ENCODE assay signal across 8 cellular contexts in genomic region chr5:115169392-115170127, GRCh38. TPM values are rescaled to one million over a fixed set of nuclear protein-coding genes. Genes with fewer than 3 reads are reported as not detected.
A peak's percentile ranks its signal among the peaks of the same experiment; 100 is the strongest.
DNase-seq lines count a peak whose midpoint lies in the region; ATAC-seq and TF ChIP-seq lines count a peak whose summit lies in the region.

TRIM36 (minus strand) TSS chr5:115169908; CDS start chr5:115169634, 274 bp downstream.

- H4K20me1 ChIP-seq in IMR-90 (ENCODE audit: insufficient read depth, low read length): no peaks in the 10 kb centered on the region

- no peak within 1 kb of the TSS for H3K56ac ChIP-seq in IMR-90 (ENCODE audit: extremely low read depth, insufficient read depth, low read length)

- peaks cover 91% of the 10 kb centered on the region for H3K27me3 Mint-ChIP-seq in activated T-cell treated with anti-CD3 and anti-CD28 coated beads, Interleukin-2, amount 50 U/mL, for 24 hours

- H3K9me3 Mint-ChIP-seq in activated T-cell treated with anti-CD3 and anti-CD28 coated beads, Interleukin-2, amount 50 U/mL, for 24 hours: peaks cover 11% of the 10 kb centered on the region

- in situ Hi-C loops in IMR-90 (cut with MboI; ENCODE audit: low sequenced_read_pairs): no loop called here

- POLR2A ChIA-PET in IMR-90 (lab: Charles Lee; ENCODE audit: unreplicated experiment): no interaction called here

- peaks cover 8% of the 10 kb centered on the region; the same call in 1 of the 2 replicates for H3K9me3 ChIP-seq in IMR-90 (ENCODE audit: control insufficient read depth, insufficient read depth, low read length)

- dilution Hi-C loops in IMR-90 (cut with HindIII; ENCODE audit: low sequenced_read_pairs, unreplicated experiment): no loop called here

- H3K4ac ChIP-seq in IMR-90 (ENCODE audit: low read depth, low read length): no peak within 1 kb of the TSS

- no peak within 1 kb of the TSS for H2AK5ac ChIP-seq in IMR-90 (ENCODE audit: low read depth, low read length)

- no peaks in the 10 kb centered on the region for H3K9me1 ChIP-seq in IMR-90 (ENCODE audit: insufficient read depth, low read length)

- H2BK15ac ChIP-seq in IMR-90 (ENCODE audit: low read depth, low read length): no peak within 1 kb of the TSS

- 0% methylated on average over 25 of the region's 77 CpGs; no CpG with 5 or more reads in 1 of the 2 experiments for whole genome bisulfite sequencing in IMR-90 (ENCODE audit: extremely low coverage in 2 of 2, insufficient read length in 1 of 2), 2 experiments

- H4K91ac ChIP-seq in IMR-90 (ENCODE audit: insufficient read depth, low read depth, low read length): no peak within 1 kb of the TSS

- H3K27ac Mint-ChIP-seq in activated T-cell treated with anti-CD3 and anti-CD28 coated beads, Interleukin-2, amount 50 U/mL, for 24 hours: no peak within 1 kb of the TSS

- peaks cover 4% of the 10 kb centered on the region; the same call in 1 of the 2 replicates for H3K4me1 ChIP-seq in IMR-90 (ENCODE audit: control insufficient read depth, insufficient read depth, low read length)

- no peaks in the 10 kb centered on the region for H3K79me1 ChIP-seq in IMR-90 (ENCODE audit: low read depth in 1 of 2, low read length in 2 of 2)

- peak; percentile 67 for DNase-seq in DMS153 treated with DMSO at 0.1 percent for 48 hours (lab: John Stamatoyannopoulos, UW; ENCODE audit: unreplicated experiment)
- peak; percentile 79 for DNase-seq in IMR-90
- peak; percentile 57 for DNase-seq in OCI-M2 (lab: John Stamatoyannopoulos, UW; ENCODE audit: unreplicated experiment)
- peak; percentile 96 for DNase-seq in activated T-cell treated with anti-CD3 and anti-CD28 coated beads, Interleukin-2, amount 50 U/mL, for 24 hours
- peak; percentile 94 for DNase-seq in myocyte (ENCODE audit: low read depth)
- peak; percentile 76 for DNase-seq in stimulated activated CD8-positive, alpha-beta memory T cell treated with anti-CD3 and anti-CD28 coated beads, Interleukin-7, amount 100 ng/mL, for 24 hours (ENCODE audit: low read depth)

- H2AK9ac ChIP-seq in IMR-90 (replicated peaks; ENCODE audit: low read depth, low read length, poor library complexity): peak within 1 kb of the TSS; percentile 5

- intact Hi-C loops in IMR-90 (cut with micrococcal nuclease): loop anchor here (1.0 kb wide), 1 partner anchor 93 kb away; the partner anchor contains the start of gene PGGT1B

- no peak within 1 kb of the TSS for H2BK20ac ChIP-seq in IMR-90 (ENCODE audit: low read depth, low read length)

- no peak for TF ChIP-seq RAD21 in IMR-90 (IDR thresholded peaks at IDR 0.05; ENCODE audit: low read length)

- peaks cover 10% of the 10 kb centered on the region for H3K4me1 Mint-ChIP-seq in activated T-cell treated with anti-CD3 and anti-CD28 coated beads, Interleukin-2, amount 50 U/mL, for 24 hours (ENCODE audit: low read depth)

- H2AFZ ChIP-seq in IMR-90 (replicated peaks; ENCODE audit: low read length, poor library complexity): peak within 1 kb of the TSS; percentile 86

- H3K23ac ChIP-seq in IMR-90 (ENCODE audit: low read depth, low read length): no peak within 1 kb of the TSS

- no peak within 1 kb of the TSS for H2BK120ac ChIP-seq in IMR-90 (ENCODE audit: low read depth, low read length)

- no peak within 1 kb of the TSS for H3K14ac ChIP-seq in IMR-90 (replicated peaks; ENCODE audit: low read depth, low read length)

- H3K36me3 Mint-ChIP-seq in activated T-cell treated with anti-CD3 and anti-CD28 coated beads, Interleukin-2, amount 50 U/mL, for 24 hours (ENCODE audit: low read depth): no peaks in the 10 kb centered on the region

- no peak within 1 kb of the TSS for H3K18ac ChIP-seq in IMR-90 (ENCODE audit: low read depth, low read length)

- no peak within 1 kb of the TSS for H4K8ac ChIP-seq in IMR-90 (ENCODE audit: low read depth in 2 of 2, low read length in 2 of 2)

- CTCF ChIA-PET in IMR-90 (lab: Yijun Ruan, JAX): interaction anchor here (0.5 to 1.1 kb wide), 2 partner anchors 140 to 527 kb away, joined by 3 read pairs; no protein-coding TSS in a partner anchor

- peak within 1 kb of the TSS; percentile 80 for H3K4me3 Mint-ChIP-seq in activated T-cell treated with anti-CD3 and anti-CD28 coated beads, Interleukin-2, amount 50 U/mL, for 24 hours

- no TSS peak for BruUV-seq in IMR-90 (replicated peaks; lab: Mats Ljungman, UMichigan)

- H3K36me3 ChIP-seq in IMR-90 (ENCODE audit: control insufficient read depth, insufficient read depth, low read length): no peaks in the 10 kb centered on the region

- ATAC-seq in GM21576 (IDR thresholded peaks at IDR 0.05; ENCODE audit: unreplicated experiment) (peak; percentile 97), IMR-90 (ENCODE audit: low read depth) (peak; percentile 95), esophagus mucosa (peak; percentile 100)

- TF ChIP-seq POLR2A in IMR-90 (IDR thresholded peaks at IDR 0.05; ENCODE audit: low read depth, low read length): no peak

- no peak within 1 kb of the TSS for H4K5ac ChIP-seq in IMR-90 (ENCODE audit: low read depth, low read length)

- peaks cover 49% of the 10 kb centered on the region for H3K27me3 ChIP-seq in IMR-90 (ENCODE audit: control insufficient read depth, insufficient read depth, low read length)

- H3K4me2 ChIP-seq in IMR-90 (ENCODE audit: low read depth, low read length): peak within 1 kb of the TSS; percentile 79

- H2BK5ac ChIP-seq in IMR-90 (ENCODE audit: low read depth, low read length, poor library complexity, severe bottlenecking): no peak within 1 kb of the TSS

- peak; percentile 26; the same call in 1 of the 2 replicates for TF ChIP-seq CTCF in IMR-90 (conservative IDR thresholded peaks at IDR 0.05; ENCODE audit: low read depth, low read length)

- H3K9ac ChIP-seq in IMR-90 (ENCODE audit: low read depth, low read length): no peak within 1 kb of the TSS; the same call in 1 of the 2 replicates

- H3K27ac ChIP-seq in IMR-90 (ENCODE audit: insufficient read depth, low read length): no peak within 1 kb of the TSS

- peak within 1 kb of the TSS; percentile 73 for H3K4me3 ChIP-seq in IMR-90 (ENCODE audit: insufficient read depth, low read depth, low read length)

TF ChIP-seq in IMR-90, 13 proteins besides CTCF, POLR2A, EP300 and RAD21:
- TF ChIP-seq BHLHE40 (IDR thresholded peaks at IDR 0.05; ENCODE audit: low read depth, low read length) (peak; percentile 45; the same call in 1 of the 2 replicates), FOS (IDR thresholded peaks at IDR 0.05; ENCODE audit: low read depth, low read length) (no peak), MAZ (IDR thresholded peaks at IDR 0.05; ENCODE audit: borderline replicate concordance, low read depth, low read length) (peak; percentile 36; the same call in 1 of the 2 replicates), RFX5 (IDR thresholded peaks at IDR 0.05; ENCODE audit: low read depth, low read length) (no peak), MAFK (IDR thresholded peaks at IDR 0.05; ENCODE audit: low read depth, low read length) (no peak), CEBPB (IDR thresholded peaks at IDR 0.05; ENCODE audit: low read depth, low read length) (no peak), ELK1 (IDR thresholded peaks at IDR 0.05; ENCODE audit: borderline replicate concordance, low read depth, low read length) (no peak), SMC3 (IDR thresholded peaks at IDR 0.05; ENCODE audit: low read depth, low read length) (no peak), MXI1 (IDR thresholded peaks at IDR 0.05; ENCODE audit: borderline replicate concordance, low read depth, low read length) (peak; percentile 55; the same call in 1 of the 2 replicates), NFE2L2 (IDR thresholded peaks at IDR 0.05; ENCODE audit: low read depth, low read length) (no peak), USF2 (IDR thresholded peaks at IDR 0.05; ENCODE audit: low read depth, low read length) (no peak), RCOR1 (IDR thresholded peaks at IDR 0.05; ENCODE audit: insufficient replicate concordance, low read length) (no peak)

RNA-seq across cellular contexts. Expression of gene TRIM36, which starts in this region (rescaled TPM):
- total RNA-seq in IMR-90 (2012; rRNA removed) (under 0.01 and 0.18 TPM in 2 replicates), esophagus mucosa (1.2 TPM), myocyte (10.5 and 16.9 TPM in 2 replicates)
- 0.10 and 0.16 TPM in 2 replicates for polyA plus RNA-seq in IMR-90 (2012; rRNA removed)
- 0.02 and 0.18 TPM in 2 replicates for polyA plus RNA-seq in IMR-90 (2012; cell fraction: cytosol; rRNA removed)
- 0.03 and 0.07 TPM in 2 replicates for polyA plus RNA-seq in IMR-90 (2012; cell fraction: nucleus; rRNA removed; ENCODE audit: low replicate concordance)
- polyA plus RNA-seq in myocyte (2012): 1.2 TPM

Comparison
In these comparisons a context has a peak if more than half of its experiments do, and no peak if none do; other contexts are left out.
1. Peak in DNase-seq, ATAC-seq, H3K4me3 ChIP-seq and H3K4me2 ChIP-seq in IMR-90; RNA of the gene not detected or under 1 TPM.